In genomic region chr11:69686856-69687255, GRCh38 we compare ENCODE assay signal across 19 cellular contexts. TPM values are rescaled to one million over a fixed set of nuclear protein-coding genes. Genes with fewer than 3 reads are reported as not detected.
DNase-seq lines count a peak whose midpoint lies in the region; ATAC-seq, FAIRE-seq and TF ChIP-seq lines count a peak whose summit lies in the region.
"Had no signal": no experiment of that assay in that cellular context is flagged by ENCODE, and none has a peak within 500 bp of the region (broad histone marks: within the 10 kb centered on the region; RNA-seq: fewer than 3 reads in every experiment).

No MANE protein-coding gene starts in this region.

- no peaks in the 10 kb centered on the region for H3K79me2 ChIP-seq in H1 (ENCODE audit: control insufficient read depth in 1 of 2, insufficient read depth in 2 of 2, low read length in 2 of 2)

- H3K4me3 ChIP-seq in H7 (ENCODE audit: insufficient read depth, low read depth, low read length) (no peak overlapping the region), H1 (ENCODE audit: extremely low read depth in 1 of 4, insufficient read depth in 2 of 4, low read depth in 3 of 4, low read length in 4 of 4) (no peak overlapping the region), neuronal stem cell (ENCODE audit: low read length in 2 of 2) (no peak overlapping the region), upper lobe of right lung (no peak overlapping the region)
- H3K4me3 ChIP-seq: HAP-1 had no signal

- H4K20me1 ChIP-seq in H1 (replicated peaks in 1 of 2; ENCODE audit: control insufficient read depth in 1 of 2, insufficient read depth in 2 of 2, low read length in 2 of 2), result no peaks in the 10 kb centered on the region

- H3K27ac Mint-ChIP-seq in effector memory CD8-positive, alpha-beta T cell, result no peak overlapping the region
- H3K27ac Mint-ChIP-seq in immature natural killer cell, result no peak overlapping the region
- H3K27ac Mint-ChIP-seq: CD4-positive, CD25-positive, alpha-beta regulatory T cell; CD8-positive, alpha-beta memory T cell had no signal

- DNase-seq in H7 (peak; percentile 19), H1 (ENCODE audit: low read depth in 1 of 2, low spot score in 2 of 2) (no peak), neuronal stem cell (ENCODE audit: low spot score) (no peak), upper lobe of right lung (peak; percentile 30), immature natural killer cell (no peak)
- DNase-seq in effector memory CD8-positive, alpha-beta T cell, result no peak
- DNase-seq: ACHN; BE2C; C1 segment of cervical spinal cord; CD4-positive, CD25-positive, alpha-beta regulatory T cell; CD8-positive, alpha-beta memory T cell; COR-L47; GOT3 had no signal

- no peak overlapping the region for H3K14ac ChIP-seq in H1 (ENCODE audit: insufficient read length)
- H3K14ac ChIP-seq in neuronal stem cell (ENCODE audit: low read length), result no peak overlapping the region

- peaks cover 2% of the 10 kb centered on the region for H3K27me3 ChIP-seq in H7 (ENCODE audit: control insufficient read depth, insufficient read depth, low read length)
- H3K27me3 ChIP-seq in H1 (replicated peaks in 1 of 4; ENCODE audit: control insufficient read depth in 3 of 4, extremely low read depth in 1 of 4, insufficient read depth in 3 of 4, low read length in 3 of 4), result peaks cover 0 to 6% (median 3%) of the 10 kb centered on the region in 4 experiments; a peak in 4 of 7 replicates
- peaks cover 0 to 10% (median 5%) of the 10 kb centered on the region in 3 experiments for H3K27me3 ChIP-seq in neuronal stem cell (ENCODE audit: control insufficient read depth in 3 of 3, insufficient read depth in 3 of 3, low read depth in 1 of 3, low read length in 3 of 3)
- H3K27me3 ChIP-seq in upper lobe of right lung, result peaks cover 12% of the 10 kb centered on the region

- H2AK5ac ChIP-seq in H1 (ENCODE audit: low read depth, low read length) (no peak overlapping the region), neuronal stem cell (ENCODE audit: low read depth, low read length) (no peak overlapping the region)

- TF ChIP-seq POLR2A in H1 (IDR thresholded peaks at IDR 0.05; ENCODE audit: control extremely low read depth in 1 of 2, low read depth in 2 of 2, low read length in 2 of 2), result no peak

- H3K9me3 ChIP-seq in H1 (ENCODE audit: insufficient read depth in 2 of 2, low read depth in 1 of 2, low read length in 1 of 2) (no peaks in the 10 kb centered on the region; a peak in 1 of 4 replicates), neuronal stem cell (replicated peaks in 1 of 2; ENCODE audit: control insufficient read depth in 2 of 2, insufficient read depth in 1 of 2, low read depth in 1 of 2, low read length in 2 of 2) (no peaks in the 10 kb centered on the region), upper lobe of right lung (no peaks in the 10 kb centered on the region)
- H3K9me3 ChIP-seq: BE2C, HAP-1 had no signal

- H3K4me1 ChIP-seq in H1 (replicated peaks in 1 of 4; ENCODE audit: control insufficient read depth in 3 of 4, insufficient read depth in 4 of 4, low read length in 3 of 4) (no peaks in the 10 kb centered on the region; a peak in 1 of 7 replicates), neuronal stem cell (ENCODE audit: control insufficient read depth in 2 of 2, insufficient read depth in 1 of 2, low read depth in 1 of 2, low read length in 2 of 2) (no peaks in the 10 kb centered on the region), upper lobe of right lung (peaks cover 8% of the 10 kb centered on the region)
- H3K4me1 ChIP-seq: HAP-1 had no signal

- no peak overlapping the region for H2BK12ac ChIP-seq in H1 (ENCODE audit: low read depth, low read length)
- H2BK12ac ChIP-seq in neuronal stem cell (ENCODE audit: low read length), result no peak overlapping the region

- H3K4me1 Mint-ChIP-seq in effector memory CD8-positive, alpha-beta T cell (ENCODE audit: low read depth in 2 of 2), result peaks cover 4% of the 10 kb centered on the region in 2 donors
- peaks cover 6 to 10% of the 10 kb centered on the region in 2 donors for H3K4me1 Mint-ChIP-seq in immature natural killer cell

- no peak overlapping the region for H2BK15ac ChIP-seq in H1 (ENCODE audit: low read length)
- H2BK15ac ChIP-seq in neuronal stem cell (ENCODE audit: low read length), result peak overlapping the region; percentile 64

- H3K4me3 Mint-ChIP-seq in effector memory CD8-positive, alpha-beta T cell, result no peak overlapping the region
- no peak overlapping the region for H3K4me3 Mint-ChIP-seq in immature natural killer cell

- H3K79me1 ChIP-seq in H1 (ENCODE audit: low read depth, low read length) (no peaks in the 10 kb centered on the region), neuronal stem cell (ENCODE audit: low read depth, low read length) (no peaks in the 10 kb centered on the region)

- no peak for ATAC-seq in upper lobe of right lung
- ATAC-seq in GM21825 (IDR thresholded peaks at IDR 0.05; ENCODE audit: unreplicated experiment), result no peak
- ATAC-seq in effector memory CD8-positive, alpha-beta T cell (replicated peaks), result no peak

- peaks cover 39 to 41% of the 10 kb centered on the region in 2 donors for H3K27me3 Mint-ChIP-seq in effector memory CD8-positive, alpha-beta T cell
- H3K27me3 Mint-ChIP-seq in immature natural killer cell (ENCODE audit: low read depth in 3 of 3), result peaks cover 4 to 12% (median 6%) of the 10 kb centered on the region in 3 donors

- FAIRE-seq in H1 (lab: Jason Lieb, UNC), result no peak
- FAIRE-seq: A204.1, D721Med, G401.6, GM12891 had no signal

- no peak overlapping the region for H3K4ac ChIP-seq in H1 (replicated peaks; ENCODE audit: insufficient read length, low read depth, low read length)
- H3K4ac ChIP-seq in neuronal stem cell (ENCODE audit: low read length), result no peak overlapping the region

- H3K18ac ChIP-seq in H1 (ENCODE audit: extremely low read depth, low read length) (no peak overlapping the region), neuronal stem cell (ENCODE audit: low read length) (no peak overlapping the region)

- H3K36me3 ChIP-seq in H7 (replicated peaks; ENCODE audit: control insufficient read depth, insufficient read depth, low read length) (no peaks in the 10 kb centered on the region), H1 (ENCODE audit: control insufficient read depth in 2 of 4, insufficient read depth in 4 of 4, low read length in 3 of 4) (no peaks in the 10 kb centered on the region), neuronal stem cell (replicated peaks in 1 of 2; ENCODE audit: control insufficient read depth in 2 of 2, insufficient read depth in 2 of 2, low read length in 2 of 2) (no peaks in the 10 kb centered on the region), upper lobe of right lung (no peaks in the 10 kb centered on the region)
- H3K36me3 ChIP-seq: BE2C, HAP-1 had no signal

- H3K36me3 Mint-ChIP-seq in effector memory CD8-positive, alpha-beta T cell (ENCODE audit: insufficient read depth), result no peaks in the 10 kb centered on the region
- no peaks in the 10 kb centered on the region for H3K36me3 Mint-ChIP-seq in immature natural killer cell
- H3K36me3 Mint-ChIP-seq: CD4-positive, CD25-positive, alpha-beta regulatory T cell; CD8-positive, alpha-beta memory T cell had no signal

- TF ChIP-seq CTCF in H1 (IDR thresholded peaks at IDR 0.05; ENCODE audit: control extremely low read depth in 1 of 3, insufficient read depth in 1 of 3, low read depth in 1 of 3, low read length in 3 of 3) (no peak), upper lobe of right lung (IDR thresholded peaks at IDR 0.05) (no peak)

- no peak overlapping the region for H2BK20ac ChIP-seq in H1 (ENCODE audit: low read length)

- intact Hi-C loops in upper lobe of right lung (cut with DNase I), result loop anchor here (10.0 kb wide), 2 partner anchors 198 to 508 kb away; no protein-coding TSS in a partner anchor

- no peak overlapping the region for H3K4me2 ChIP-seq in H1 (ENCODE audit: insufficient read depth in 1 of 2, low read depth in 2 of 2, low read length in 2 of 2)
- no peak overlapping the region for H3K4me2 ChIP-seq in neuronal stem cell (ENCODE audit: insufficient read depth, low read length, poor library complexity, severe bottlenecking)

- no peak overlapping the region for H2BK5ac ChIP-seq in H1 (ENCODE audit: low read depth, low read length)
- H2BK5ac ChIP-seq in neuronal stem cell (ENCODE audit: low read length), result peak overlapping the region; percentile 80

- H2BK120ac ChIP-seq in H1 (replicated peaks; ENCODE audit: low read depth, low read length) (no peak overlapping the region), neuronal stem cell (ENCODE audit: low read depth, low read length) (no peak overlapping the region)

- no peak overlapping the region for H3K56ac ChIP-seq in H1 (replicated peaks; ENCODE audit: insufficient read length, low read depth, low read length)

- H3K23ac ChIP-seq in H1 (ENCODE audit: insufficient read length) (no peak overlapping the region), neuronal stem cell (ENCODE audit: low read depth, low read length, poor library complexity) (no peak overlapping the region)

- peak overlapping the region; percentile 5; the same call in 1 of the 2 replicates for H4K8ac ChIP-seq in H1 (ENCODE audit: extremely low read depth, insufficient read depth, low read length)
- no peak overlapping the region for H4K8ac ChIP-seq in neuronal stem cell (ENCODE audit: low read depth, low read length)

- WGBS in H1 (ENCODE audit: extremely low coverage in 1 of 2, insufficient coverage in 1 of 2, insufficient read length in 1 of 2, insufficient replicate concordance in 2 of 2, low coverage in 1 of 2, low lambda C conversion rate in 2 of 2, missing lambda C conversion rate in 1 of 2), 2 experiments, result 90% methylated on average over 8 of the region's 8 CpGs; no CpG with 5 or more reads in 1 of the 2 experiments
- WGBS in neuronal stem cell (ENCODE audit: extremely low coverage in 2 of 2, insufficient read length in 2 of 2, insufficient replicate concordance in 1 of 2), 2 donors, result no CpG with 5 or more reads among the region's 8 CpGs

- H4K5ac ChIP-seq in H1 (ENCODE audit: insufficient read length, low read depth, low read length), result no peak overlapping the region

- H3K9ac ChIP-seq in H1 (replicated peaks in 1 of 4; ENCODE audit: extremely low read depth in 1 of 4, low read depth in 3 of 4, low read length in 3 of 4) (no peak overlapping the region), neuronal stem cell (ENCODE audit: low read depth, low read length, poor library complexity) (no peak overlapping the region)

- TF ChIP-seq EP300 in H1 (IDR thresholded peaks at IDR 0.05; ENCODE audit: borderline replicate concordance in 1 of 2, low read depth in 2 of 2, low read length in 2 of 2), result no peak

- POLR2A ChIA-PET in H1 (lab: Charles Lee; ENCODE audit: partially characterized antibody), result interaction anchor here (0.8 to 3.1 kb wide), 2 partner anchors 9 to 14 kb away, joined by 4 to 8 read pairs; no protein-coding TSS in a partner anchor

- no peaks in the 10 kb centered on the region for H3K9me3 Mint-ChIP-seq in effector memory CD8-positive, alpha-beta T cell
- no peaks in the 10 kb centered on the region for H3K9me3 Mint-ChIP-seq in immature natural killer cell

- CTCF ChIA-PET in H1 (lab: Charles Lee; ENCODE audit: partially characterized antibody), result interaction anchor here (1.1 to 4.4 kb wide), 7 partner anchors 9 to 229 kb away, joined by 3 to 29 read pairs (median 9); no protein-coding TSS in a partner anchor

- H2AFZ ChIP-seq in H1 (ENCODE audit: low read length) (no peak overlapping the region), neuronal stem cell (ENCODE audit: low read length) (no peak overlapping the region)

- no peak overlapping the region for H3K27ac ChIP-seq in H1 (ENCODE audit: low read depth, low read length)
- no peak overlapping the region for H3K27ac ChIP-seq in neuronal stem cell (replicated peaks; ENCODE audit: low read length)
- no peak overlapping the region for H3K27ac ChIP-seq in upper lobe of right lung

- H4K91ac ChIP-seq in H1 (replicated peaks; ENCODE audit: insufficient read length, low read length) (no peak overlapping the region), neuronal stem cell (ENCODE audit: low read depth, low read length, poor library complexity) (no peak overlapping the region)

- TF ChIP-seq RAD21 in H1 (IDR thresholded peaks at IDR 0.05 in 1 of 2, conservative IDR thresholded peaks at IDR 0.05 in 1 of 2; ENCODE audit: low read depth in 2 of 2, low read length in 2 of 2), result no peak

- H3K23me2 ChIP-seq in H1 (ENCODE audit: low read depth, low read length), result no peaks in the 10 kb centered on the region; the same call in 1 of the 2 replicates

RNA-seq across cellular contexts. Expression of gene LTO1, which starts 11.7 kb away (rescaled TPM):
- total RNA-seq in H7 (2014; rRNA removed; shearing (Covaris generic)), result 12.3 and 13.9 TPM in 2 replicates
- total RNA-seq in H1 (2021; fragmentation: NEBNext Ultra II Directional; extraction: Animal tissue kit (Norgen Biotek cat#: 25700)), result 21.0 and 21.3 TPM in 2 replicates
- 15.4 and 25.5 TPM in 2 replicates for polyA plus RNA-seq in H1 (2011; rRNA removed)
- 23.2 TPM for polyA plus RNA-seq in H1 (2011; cell fraction: cytosol; rRNA removed)
- 27.7 TPM for polyA plus RNA-seq in H1 (2011; cell fraction: nucleus; rRNA removed)
- polyA plus RNA-seq in H1 (2012, experiment 1 of 2), result 14.4 to 21.4 TPM (median 16.7 TPM) in 4 replicates
- polyA plus RNA-seq in H1 (2012, experiment 2 of 2), result 8.5 TPM
- polyA plus RNA-seq in H1 (2013, experiment 1 of 2), result 13.6 TPM
- polyA plus RNA-seq in H1 (2013, experiment 2 of 2), result 12.2 TPM
- polyA minus RNA-seq in H1 (2011; rRNA and poly(A)+ RNA removed), result 7.5 and 11.1 TPM in 2 replicates
- polyA minus RNA-seq in H1 (2011; cell fraction: cytosol; rRNA and poly(A)+ RNA removed), result 5.7 TPM
- polyA minus RNA-seq in H1 (2011; cell fraction: nucleus; rRNA and poly(A)+ RNA removed), result 18.6 TPM
- 13.6 TPM for polyA plus RNA-seq in neuronal stem cell (2013, experiment 1 of 2)
- polyA plus RNA-seq in neuronal stem cell (2013, experiment 2 of 2), result 13.3 TPM
- 25.7 TPM for total RNA-seq in upper lobe of right lung
- polyA plus RNA-seq in immature natural killer cell, result 10 to 100 TPM in 2 of 3 donors, 1 to 10 TPM in 1; 7.2 to 13.1 (median 12.3) TPM

RNA-seq across cellular contexts. Expression of gene FGF19, which starts 17.0 kb away (rescaled TPM):
- total RNA-seq in H7 (2014; rRNA removed; shearing (Covaris generic)), result 36.7 and 42.8 TPM in 2 replicates
- 14.8 and 15.4 TPM in 2 replicates for total RNA-seq in H1 (2021; fragmentation: NEBNext Ultra II Directional; extraction: Animal tissue kit (Norgen Biotek cat#: 25700))
- 9.6 and 14.8 TPM in 2 replicates for polyA plus RNA-seq in H1 (2011; rRNA removed)
- 10.8 TPM for polyA plus RNA-seq in H1 (2011; cell fraction: cytosol; rRNA removed)
- polyA plus RNA-seq in H1 (2011; cell fraction: nucleus; rRNA removed), result 14.7 TPM
- polyA plus RNA-seq in H1 (2012, experiment 1 of 2), result 5.4 to 6.9 TPM (median 5.7 TPM) in 4 replicates
- 9.2 TPM for polyA plus RNA-seq in H1 (2012, experiment 2 of 2)
- polyA plus RNA-seq in H1 (2013, experiment 1 of 2), result 28.8 TPM
- 34.3 TPM for polyA plus RNA-seq in H1 (2013, experiment 2 of 2)
- 4.9 and 9.9 TPM in 2 replicates for polyA minus RNA-seq in H1 (2011; rRNA and poly(A)+ RNA removed)
- polyA minus RNA-seq in H1 (2011; cell fraction: cytosol; rRNA and poly(A)+ RNA removed), result 7.6 TPM
- 6.4 TPM for polyA minus RNA-seq in H1 (2011; cell fraction: nucleus; rRNA and poly(A)+ RNA removed)
- polyA plus RNA-seq in neuronal stem cell (2013, experiment 1 of 2), result 0.20 TPM
- 0.15 TPM for polyA plus RNA-seq in neuronal stem cell (2013, experiment 2 of 2)
- total RNA-seq in upper lobe of right lung, result not detected
- not detected for polyA plus RNA-seq in immature natural killer cell
- total RNA-seq: CD4-positive, CD25-positive, alpha-beta regulatory T cell; CD8-positive, alpha-beta memory T cell had no signal
- polyA plus RNA-seq: CD4-positive, CD25-positive, alpha-beta regulatory T cell; CD8-positive, alpha-beta memory T cell had no signal

RNA-seq across cellular contexts. Expression of gene CCND1, which starts 45.9 kb away (rescaled TPM):
- 220 and 292 TPM in 2 replicates for total RNA-seq in H7 (2014; rRNA removed; shearing (Covaris generic))
- 170 and 172 TPM in 2 replicates for total RNA-seq in H1 (2021; fragmentation: NEBNext Ultra II Directional; extraction: Animal tissue kit (Norgen Biotek cat#: 25700))
- polyA plus RNA-seq in H1 (2011; rRNA removed), result 64.5 and 156 TPM in 2 replicates
- polyA plus RNA-seq in H1 (2011; cell fraction: cytosol; rRNA removed), result 94.6 TPM
- polyA plus RNA-seq in H1 (2011; cell fraction: nucleus; rRNA removed), result 177 TPM
- polyA plus RNA-seq in H1 (2012, experiment 1 of 2), result 76.2 to 117 TPM (median 80.8 TPM) in 4 replicates
- polyA plus RNA-seq in H1 (2012, experiment 2 of 2), result 26.6 TPM
- polyA plus RNA-seq in H1 (2013, experiment 1 of 2), result 53.6 TPM
- polyA plus RNA-seq in H1 (2013, experiment 2 of 2), result 50.3 TPM
- polyA minus RNA-seq in H1 (2011; rRNA and poly(A)+ RNA removed), result 93.0 and 124 TPM in 2 replicates
- 168 TPM for polyA minus RNA-seq in H1 (2011; cell fraction: cytosol; rRNA and poly(A)+ RNA removed)
- polyA minus RNA-seq in H1 (2011; cell fraction: nucleus; rRNA and poly(A)+ RNA removed), result 217 TPM
- polyA plus RNA-seq in neuronal stem cell (2013, experiment 1 of 2), result 56.5 TPM
- 57.8 TPM for polyA plus RNA-seq in neuronal stem cell (2013, experiment 2 of 2)
- total RNA-seq in upper lobe of right lung, result 283 TPM
- polyA plus RNA-seq in immature natural killer cell, result 1 to 10 TPM in 1 of 3 donors, under 1 TPM in 1, not detected in 1; 0.85 to 1.3 TPM

Comparison
In these comparisons a context has a peak if more than half of its experiments do, and no peak if none do; other contexts are left out.
1. DNase-seq: peak in H7 (single experiment) and upper lobe of right lung (single experiment); none in H1 (0 of 2), neuronal stem cell (single experiment), effector memory CD8-positive, alpha-beta T cell (0 of 3) and immature natural killer cell (0 of 3).
2. RNA of gene FGF19, which starts 17.0 kb away (total RNA-seq): 36.7 to 42.8 TPM in H7 and 14.8 to 15.4 TPM in H1; not detected in upper lobe of right lung (single experiment); every median in the first group is over 10 times any median in the second.